19 cellular contexts compared by ENCODE assay signal in genomic region chrX:21355831-21356230, GRCh38. TPM values are rescaled to one million over a fixed set of nuclear protein-coding genes. Genes with fewer than 3 reads are reported as not detected.
A peak's percentile ranks its signal among the peaks of the same experiment; 100 is the strongest.
DNase-seq lines count a peak whose midpoint lies in the region; ATAC-seq lines count a peak whose summit lies in the region.
"Had no signal": no experiment of that assay in that cellular context is flagged by ENCODE, and none has a peak within 500 bp of the region (broad histone marks: within the 10 kb centered on the region; RNA-seq: fewer than 3 reads in every experiment).

No MANE protein-coding gene starts in this region.

- in situ Hi-C loops in G401 (cut with HindIII; ENCODE audit: low sequenced_read_pairs), result no loop called here

- ATAC-seq in GM21367 (IDR thresholded peaks at IDR 0.05; ENCODE audit: unreplicated experiment), result no peak
- no peak for ATAC-seq in GM21723 (IDR thresholded peaks at IDR 0.05; ENCODE audit: unreplicated experiment)

- DNase-seq in G401 (ENCODE audit: low spot score) (peak; percentile 84), cerebellar cortex (ENCODE audit: low spot score) (peak; percentile 80), superior temporal gyrus (ENCODE audit: extremely low spot score) (peak; percentile 7)
- DNase-seq: 8988T; ACHN; BE2C; CD4-positive, alpha-beta memory T cell; CD4-positive, CD25-positive, alpha-beta regulatory T cell; CD8-positive, alpha-beta memory T cell; COR-L47; DMS 273 treated with DMSO at 0.1 percent for 48 hours; DMS153; DMS53; DMS79; DND-41; EL; GF-D8 had no signal

RNA-seq across cellular contexts. Expression of gene CNKSR2, which starts 18.4 kb away (rescaled TPM):
- total RNA-seq in G401 (2014; rRNA removed; shearing (Covaris generic)), result not detected in 2 replicates

Comparison
In these comparisons a context has a peak if more than half of its experiments do, and no peak if none do; other contexts are left out.
1. DNase-seq: peak in every context shown above with its lines; median percentile 84 in G401; 80 in cerebellar cortex; 7 in superior temporal gyrus.